In genomic region chr18:13272411-13272810, GRCh38 we compare ENCODE assay signal across 23 cellular contexts. TPM values are rescaled to one million over a fixed set of nuclear protein-coding genes. Genes with fewer than 3 reads are reported as not detected.
A peak's percentile ranks its signal among the peaks of the same experiment; 100 is the strongest.
DNase-seq lines count a peak whose midpoint lies in the region; ATAC-seq and TF ChIP-seq lines count a peak whose summit lies in the region.
"Had no signal": no experiment of that assay in that cellular context is flagged by ENCODE, and none has a peak within 500 bp of the region (broad histone marks: within the 10 kb centered on the region; RNA-seq: fewer than 3 reads in every experiment).

No MANE protein-coding gene starts in this region.

- H3K27me3 Mint-ChIP-seq in activated T-cell treated with anti-CD3 and anti-CD28 coated beads, Interleukin-2, amount 50 U/mL, for 72 hours (ENCODE audit: low read depth) = no peaks in the 10 kb centered on the region
- H3K27me3 Mint-ChIP-seq in activated T-cell treated with anti-CD3 and anti-CD28 coated beads, Interleukin-2, amount 50 U/mL, for 4 hours (ENCODE audit: low read depth) = no peaks in the 10 kb centered on the region
- H3K27me3 Mint-ChIP-seq in activated CD8-positive, alpha-beta T cell treated with anti-CD3 and anti-CD28 coated beads for 36 hours = no peaks in the 10 kb centered on the region
- H3K27me3 Mint-ChIP-seq: dendritic cell treated with granulocyte-macrophage colony-stimulating factor and Interleukin-4, amounts not matched to agents 40 ng/mL and 50 ng/mL, for 4 days had no signal

- H3K27ac Mint-ChIP-seq in activated T-cell treated with anti-CD3 and anti-CD28 coated beads, Interleukin-2, amount 50 U/mL, for 72 hours = no peak overlapping the region
- H3K27ac Mint-ChIP-seq in activated CD8-positive, alpha-beta T cell treated with anti-CD3 and anti-CD28 coated beads for 36 hours = no peak overlapping the region

- ATAC-seq in activated T-cell treated with anti-CD3 and anti-CD28 coated beads, Interleukin-2, amount 50 U/mL, for 72 hours (replicated peaks in 1 of 2) = no peak
- ATAC-seq in activated T-cell treated with anti-CD3 and anti-CD28 coated beads, Interleukin-2, amount 50 U/mL, for 4 hours = no peak
- ATAC-seq in activated CD8-positive, alpha-beta T cell treated with anti-CD3 and anti-CD28 coated beads for 36 hours = no peak
- no peak for ATAC-seq in upper lobe of right lung
- no peak for ATAC-seq in HG02981 (IDR thresholded peaks at IDR 0.05; ENCODE audit: unreplicated experiment)
- ATAC-seq: sciatic nerve had no signal

- peaks cover 2 to 3% of the 10 kb centered on the region in 2 donors for H3K36me3 Mint-ChIP-seq in activated T-cell treated with anti-CD3 and anti-CD28 coated beads, Interleukin-2, amount 50 U/mL, for 72 hours (ENCODE audit: insufficient read depth in 2 of 2)
- peaks cover 2% of the 10 kb centered on the region for H3K36me3 Mint-ChIP-seq in activated T-cell treated with anti-CD3 and anti-CD28 coated beads, Interleukin-2, amount 50 U/mL, for 4 hours (ENCODE audit: insufficient read depth)
- H3K36me3 Mint-ChIP-seq in activated CD8-positive, alpha-beta T cell treated with anti-CD3 and anti-CD28 coated beads for 36 hours (ENCODE audit: low read depth) = peaks cover 17% of the 10 kb centered on the region

- H3K4me3 Mint-ChIP-seq in activated T-cell treated with anti-CD3 and anti-CD28 coated beads, Interleukin-2, amount 50 U/mL, for 72 hours = peak overlapping the region; percentile 84 to 86
- no peak overlapping the region for H3K4me3 Mint-ChIP-seq in activated T-cell treated with anti-CD3 and anti-CD28 coated beads, Interleukin-2, amount 50 U/mL, for 4 hours
- H3K4me3 Mint-ChIP-seq in activated CD8-positive, alpha-beta T cell treated with anti-CD3 and anti-CD28 coated beads for 36 hours = peak overlapping the region; percentile 69
- H3K4me3 Mint-ChIP-seq: dendritic cell treated with granulocyte-macrophage colony-stimulating factor and Interleukin-4, amounts not matched to agents 40 ng/mL and 50 ng/mL, for 4 days had no signal

- no peak for TF ChIP-seq CTCF in activated CD8-positive, alpha-beta T cell treated with anti-CD3 and anti-CD28 coated beads for 36 hours (IDR thresholded peaks at IDR 0.05)
- no peak for TF ChIP-seq CTCF in left ventricle myocardium inferior (IDR thresholded peaks at IDR 0.05; ENCODE audit: borderline replicate concordance)
- TF ChIP-seq CTCF in upper lobe of right lung (IDR thresholded peaks at IDR 0.05) = no peak

- H3K9me3 ChIP-seq in left ventricle myocardium inferior (replicated peaks) = no peaks in the 10 kb centered on the region
- no peaks in the 10 kb centered on the region for H3K9me3 ChIP-seq in upper lobe of right lung
- H3K9me3 ChIP-seq: suprapubic skin had no signal

- CTCF ChIA-PET in activated CD8-positive, alpha-beta T cell treated with anti-CD3 and anti-CD28 coated beads for 36 hours (lab: Charles Lee) = interaction anchor here (1.9 kb wide), 1 partner anchor 56 kb away, joined by 6 read pairs; no protein-coding TSS in a partner anchor

- peaks cover 94% of the 10 kb centered on the region for H3K4me1 Mint-ChIP-seq in activated T-cell treated with anti-CD3 and anti-CD28 coated beads, Interleukin-2, amount 50 U/mL, for 72 hours (ENCODE audit: low read depth)
- peaks cover 63% of the 10 kb centered on the region for H3K4me1 Mint-ChIP-seq in activated T-cell treated with anti-CD3 and anti-CD28 coated beads, Interleukin-2, amount 50 U/mL, for 4 hours (ENCODE audit: low read depth)
- peaks cover 86% of the 10 kb centered on the region for H3K4me1 Mint-ChIP-seq in activated CD8-positive, alpha-beta T cell treated with anti-CD3 and anti-CD28 coated beads for 36 hours (ENCODE audit: low read depth)

- H3K27ac ChIP-seq in left ventricle myocardium inferior (replicated peaks) (peak overlapping the region; percentile 82), upper lobe of right lung (no peak overlapping the region)
- H3K27ac ChIP-seq: suprapubic skin had no signal

- no peak for DNase-seq in activated T-cell treated with anti-CD3 and anti-CD28 coated beads, Interleukin-2, amount 50 U/mL, for 72 hours
- DNase-seq in activated T-cell treated with anti-CD3 and anti-CD28 coated beads, Interleukin-2, amount 50 U/mL, for 4 hours = no peak
- no peak for DNase-seq in activated CD8-positive, alpha-beta T cell treated with anti-CD3 and anti-CD28 coated beads for 36 hours
- DNase-seq in left ventricle myocardium inferior (peak; percentile 59), upper lobe of right lung (peak; percentile 45), NOMO-1 treated with DMSO at 0.1 percent for 48 hours (lab: John Stamatoyannopoulos, UW; ENCODE audit: unreplicated experiment) (no peak)
- DNase-seq in stimulated activated CD4-positive, alpha-beta T cell treated with anti-CD3 and anti-CD28 coated beads, Interleukin-4, amount 100 ng/mL, for 24 hours = no peak
- DNase-seq: activated CD4-positive, alpha-beta T cell treated with anti-CD3 and anti-CD28 coated beads, Interleukin-2, amount 50 U/mL, for 48 hours; DMS79; GOT3; hippocampal formation; mammary epithelial cell; NCI-H1694 treated with DMSO at 0.1 percent for 48 hours; NCI-H82; OCI-M1; SHP77 treated with DMSO at 0.1 percent for 48 hours; stimulated activated CD4-positive, alpha-beta T cell treated with anti-CD3 and anti-CD28 coated beads, Interleukin-15, amount 100 ng/mL, for 24 hours had no signal

- POLR2A ChIA-PET in activated CD8-positive, alpha-beta T cell treated with anti-CD3 and anti-CD28 coated beads for 36 hours (lab: Charles Lee) = interaction anchor here (0.9 kb wide), 1 partner anchor 10 kb away, joined by 5 read pairs; no protein-coding TSS in a partner anchor

- H3K27me3 ChIP-seq in left ventricle myocardium inferior (ENCODE audit: low read depth) = no peaks in the 10 kb centered on the region
- no peaks in the 10 kb centered on the region for H3K27me3 ChIP-seq in upper lobe of right lung
- H3K27me3 ChIP-seq: suprapubic skin had no signal

- H3K4me1 ChIP-seq in left ventricle myocardium inferior = peaks cover 100% of the 10 kb centered on the region
- H3K4me1 ChIP-seq in upper lobe of right lung = peaks cover 23% of the 10 kb centered on the region

- H3K4me3 ChIP-seq in left ventricle myocardium inferior (peak overlapping the region; percentile 24), upper lobe of right lung (no peak overlapping the region)
- H3K4me3 ChIP-seq: suprapubic skin had no signal

- no peaks in the 10 kb centered on the region for H3K36me3 ChIP-seq in left ventricle myocardium inferior
- no peaks in the 10 kb centered on the region for H3K36me3 ChIP-seq in upper lobe of right lung
- H3K36me3 ChIP-seq: suprapubic skin had no signal

- intact Hi-C loops in activated CD8-positive, alpha-beta T cell treated with anti-CD3 and anti-CD28 coated beads for 36 hours (cut with micrococcal nuclease) = no loop called here
- intact Hi-C loops in left ventricle myocardium inferior (cut with micrococcal nuclease) (loop anchor here (10.0 kb wide), 1 partner anchor 48 kb away; no protein-coding TSS in a partner anchor), upper lobe of right lung (cut with DNase I) (no loop called here)

- H3K9me3 Mint-ChIP-seq in activated T-cell treated with anti-CD3 and anti-CD28 coated beads, Interleukin-2, amount 50 U/mL, for 72 hours = no peaks in the 10 kb centered on the region
- H3K9me3 Mint-ChIP-seq in activated T-cell treated with anti-CD3 and anti-CD28 coated beads, Interleukin-2, amount 50 U/mL, for 4 hours = no peaks in the 10 kb centered on the region
- H3K9me3 Mint-ChIP-seq in activated CD8-positive, alpha-beta T cell treated with anti-CD3 and anti-CD28 coated beads for 36 hours = no peaks in the 10 kb centered on the region
- H3K9me3 Mint-ChIP-seq: activated T-helper 2 cell treated with anti-CD3 and anti-CD28 coated beads, Interferon-gamma antibody, Interleukin-2, Interleukin-4, amounts not matched to agents 10 μg/mL and 5 μg/mL and 100 μg/mL, durations not matched to agents 14 hours and 24 hours and 36 hours; dendritic cell treated with granulocyte-macrophage colony-stimulating factor and Interleukin-4, amounts not matched to agents 40 ng/mL and 50 ng/mL, for 4 days had no signal

RNA-seq across cellular contexts. Expression of gene LDLRAD4, which starts 53.9 kb away (rescaled TPM):
- total RNA-seq in activated T-cell treated with anti-CD3 and anti-CD28 coated beads, Interleukin-2, amount 50 U/mL, for 72 hours = 10 to 100 TPM; 46.0 to 47.2 TPM
- 10 to 100 TPM; 17.5 to 20.4 (median 18.3) TPM for total RNA-seq in activated T-cell treated with anti-CD3 and anti-CD28 coated beads, Interleukin-2, amount 50 U/mL, for 4 hours
- 10 to 100 TPM; 37.3 to 38.5 TPM for total RNA-seq in activated CD8-positive, alpha-beta T cell treated with anti-CD3 and anti-CD28 coated beads for 36 hours
- 43.3 TPM for total RNA-seq in left ventricle myocardium inferior
- total RNA-seq in upper lobe of right lung = 18.4 TPM
- total RNA-seq: bronchial epithelial cell had no signal

Comparison
In these comparisons a context has a peak if more than half of its experiments do, and no peak if none do; other contexts are left out.
1. DNase-seq: peak in left ventricle myocardium inferior (single experiment) and upper lobe of right lung (single experiment); none in activated T-cell treated with anti-CD3 and anti-CD28 coated beads, Interleukin-2, amount 50 U/mL, for 72 hours (0 of 2), activated T-cell treated with anti-CD3 and anti-CD28 coated beads, Interleukin-2, amount 50 U/mL, for 4 hours (single experiment), activated CD8-positive, alpha-beta T cell treated with anti-CD3 and anti-CD28 coated beads for 36 hours (single experiment), stimulated activated CD4-positive, alpha-beta T cell treated with anti-CD3 and anti-CD28 coated beads, Interleukin-4, amount 100 ng/mL, for 24 hours (single experiment) and NOMO-1 treated with DMSO at 0.1 percent for 48 hours (single experiment).